ENCODE assay signal across 14 cellular contexts in the genomic region with DNA sequence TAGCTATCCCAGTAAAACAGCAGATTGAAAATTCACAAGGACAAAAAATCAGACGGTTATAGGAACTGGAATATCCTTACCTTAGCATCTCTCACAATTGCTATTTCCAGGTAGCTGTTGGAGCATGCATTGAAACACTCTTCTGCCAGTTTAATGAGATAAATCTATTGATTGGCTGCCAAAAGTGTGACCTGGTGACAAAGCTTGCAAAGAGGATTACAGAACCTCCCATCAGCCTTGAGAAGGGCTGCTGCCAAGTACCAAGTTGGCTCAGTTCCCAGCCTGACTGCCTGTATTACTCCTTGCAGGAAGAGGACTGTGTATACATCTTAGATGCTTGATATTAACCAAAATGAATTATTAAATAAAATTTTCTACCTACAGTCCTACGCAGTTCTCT. TPM values are rescaled to one million over a fixed set of nuclear protein-coding genes. Genes with fewer than 3 reads are reported as not detected.
DNase-seq lines count a peak whose midpoint lies in the region; ATAC-seq and TF ChIP-seq lines count a peak whose summit lies in the region.
"Had no signal": no experiment of that assay in that cellular context is flagged by ENCODE, and none has a peak within 500 bp of the region (broad histone marks: within the 10 kb centered on the region; RNA-seq: fewer than 3 reads in every experiment).

No MANE protein-coding gene starts in this region.

- TF ChIP-seq CTCF in PC-3 (conservative IDR thresholded peaks at IDR 0.05; ENCODE audit: low read depth, low read length) (no peak), gastroesophageal sphincter (IDR thresholded peaks at IDR 0.05) (no peak)

- TF ChIP-seq EP300 in gastroesophageal sphincter (IDR thresholded peaks at IDR 0.05): no peak

- CTCF ChIA-PET in PC-3 (lab: Charles Lee): no interaction called here

- no peak for TF ChIP-seq POLR2A in gastroesophageal sphincter (IDR thresholded peaks at IDR 0.05)

- H3K36me3 ChIP-seq in PC-3 (ENCODE audit: low read depth, low read length) (no peaks in the 10 kb centered on the region), gastroesophageal sphincter (no peaks in the 10 kb centered on the region)
- H3K36me3 ChIP-seq: BLaER1, thoracic aorta had no signal

- no peaks in the 10 kb centered on the region for H4K20me1 ChIP-seq in PC-3 (ENCODE audit: low read length)
- H4K20me1 ChIP-seq: BLaER1 had no signal

- H3K9ac ChIP-seq in PC-3 (ENCODE audit: low read length): no peak overlapping the region
- H3K9ac ChIP-seq: BLaER1 had no signal

- H3F3A ChIP-seq in PC-3 (ENCODE audit: low read length, unreplicated experiment): no peaks in the 10 kb centered on the region

- H3K4me3 ChIP-seq in PC-3 (ENCODE audit: low read length) (no peak overlapping the region), gastroesophageal sphincter (no peak overlapping the region)
- H3K4me3 ChIP-seq: BLaER1, thoracic aorta had no signal

- BruUV-seq in PC-3 (replicated peaks; lab: Mats Ljungman, UMichigan): no TSS peak

- H3K79me2 ChIP-seq in PC-3 (ENCODE audit: low read length): no peaks in the 10 kb centered on the region

- H3K9me3 ChIP-seq in PC-3 (ENCODE audit: low read length): no peaks in the 10 kb centered on the region
- H3K9me3 ChIP-seq in gastroesophageal sphincter: peaks cover 0 to 13% (median 0%) of the 10 kb centered on the region in 3 donors
- H3K9me3 ChIP-seq: thoracic aorta had no signal

- H3K27ac ChIP-seq in PC-3 (ENCODE audit: low read length) (no peak overlapping the region), gastroesophageal sphincter (no peak overlapping the region)
- H3K27ac ChIP-seq: BLaER1, thoracic aorta had no signal

- H2AFZ ChIP-seq in PC-3 (ENCODE audit: low read length): no peak overlapping the region

- 25 to 49% methylated on average over 2 of the region's 2 CpGs for WGBS in gastroesophageal sphincter (ENCODE audit: low coverage in 1 of 2), 2 donors

- POLR2A ChIA-PET in PC-3 (lab: Charles Lee; ENCODE audit: unreplicated experiment): no interaction called here

- H3K4me1 ChIP-seq in PC-3 (ENCODE audit: insufficient read depth, low read length) (no peaks in the 10 kb centered on the region), gastroesophageal sphincter (peaks cover 0 to 11% (median 0%) of the 10 kb centered on the region in 3 donors)

- H3K27me3 ChIP-seq in PC-3 (ENCODE audit: low read length) (0 out of 2 replicates have a peak, but pooled peaks cover 9% of the 10 kb centered on the region), gastroesophageal sphincter (peaks cover 47% of the 10 kb centered on the region)
- H3K27me3 ChIP-seq: BLaER1 had no signal

- DNase-seq in COLO668 (lab: John Stamatoyannopoulos, UW; ENCODE audit: unreplicated experiment): peak; percentile 26
- DNase-seq in NCI-H1105 (lab: John Stamatoyannopoulos, UW): peak; percentile 94
- DNase-seq in PC-3: peak; percentile 50
- peak in 34 of 42 donors; percentile 24 to 73 (median 43) for DNase-seq in head of caudate nucleus
- no peak for DNase-seq in Kasumi-1 (lab: John Stamatoyannopoulos, UW)
- DNase-seq: activated CD4-positive, alpha-beta T cell treated with anti-CD3 and anti-CD28 coated beads, Interleukin-2, amount 10 ng/mL, durations not matched to agents 24 days and 14 days; H7 had no signal

- H3K4me2 ChIP-seq in PC-3 (ENCODE audit: low read length): no peak overlapping the region
- H3K4me2 ChIP-seq: BLaER1 had no signal

- ATAC-seq in PC-3 (no peak), HG03378 (IDR thresholded peaks at IDR 0.05; ENCODE audit: unreplicated experiment) (no peak), GM19452 (IDR thresholded peaks at IDR 0.05; ENCODE audit: unreplicated experiment) (no peak), gastroesophageal sphincter (no peak)

- intact Hi-C loops in PC-3 (cut with micrococcal nuclease) (no loop called here), head of caudate nucleus (cut with DNase I) (no loop called here)

- H3K9me2 ChIP-seq in PC-3 (replicated peaks; ENCODE audit: low read length): no peaks in the 10 kb centered on the region

RNA-seq across cellular contexts. Expression of gene PRLHR, which starts 5.1 kb away (rescaled TPM):
- total RNA-seq in PC-3 (2014; rRNA removed) (not detected in 2 replicates), gastroesophageal sphincter (under 1 TPM in 3 of 4 donors, not detected in 1; 0.12 to 0.35 (median 0.13) TPM)
- total RNA-seq: activated CD4-positive, alpha-beta T cell treated with anti-CD3 and anti-CD28 coated beads, Interleukin-2, amount 10 ng/mL, durations not matched to agents 24 days and 14 days; fibroblast of villous mesenchyme; H7; OCI-LY7; thoracic aorta had no signal

Comparison
In these comparisons a context has a peak if more than half of its experiments do, and no peak if none do; other contexts are left out.
1. DNase-seq: peak in COLO668 (single experiment), NCI-H1105 (single experiment), PC-3 (single experiment) and head of caudate nucleus (34 of 42); none in Kasumi-1 (0 of 2).